Comparison of ENCODE assay signal across 1 cellular context in the genomic region with DNA sequence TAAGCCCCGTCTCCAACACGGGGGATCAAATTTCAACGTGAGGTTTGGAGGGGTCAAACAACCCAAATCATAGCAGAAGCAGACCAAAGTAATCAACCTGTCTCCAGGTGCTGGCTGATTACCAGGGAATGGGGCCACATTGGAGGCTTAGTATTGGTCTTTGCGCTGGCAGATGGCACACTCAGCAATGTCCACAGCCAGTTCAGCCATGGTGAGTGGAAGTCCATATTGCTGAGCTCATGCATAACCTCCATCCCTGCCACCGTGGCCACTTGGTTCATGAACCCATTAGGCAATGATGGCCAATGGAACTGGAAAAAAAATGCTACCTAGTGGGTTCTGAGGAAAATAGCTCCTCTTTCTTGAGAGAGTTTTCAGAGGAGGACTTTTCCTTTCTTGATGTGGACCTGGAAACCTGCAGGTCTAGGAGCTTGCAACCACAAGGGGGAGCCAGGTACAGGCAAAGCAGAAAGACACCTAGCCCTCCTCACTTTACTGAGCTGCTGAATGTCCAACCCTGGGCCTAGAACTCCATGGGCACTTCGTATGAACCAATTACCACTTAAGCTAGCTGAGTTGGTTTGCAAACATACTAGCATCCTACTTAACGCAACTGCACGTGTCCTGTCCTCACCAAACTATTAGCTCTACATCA.
TF ChIP-seq lines count a peak whose summit lies in the region.

No MANE protein-coding gene starts in this region.

TF ChIP-seq in GM23338, 12 proteins besides CTCF, POLR2A, EP300 and RAD21 (continued from another document):
- TF ChIP-seq, protein P1, sequence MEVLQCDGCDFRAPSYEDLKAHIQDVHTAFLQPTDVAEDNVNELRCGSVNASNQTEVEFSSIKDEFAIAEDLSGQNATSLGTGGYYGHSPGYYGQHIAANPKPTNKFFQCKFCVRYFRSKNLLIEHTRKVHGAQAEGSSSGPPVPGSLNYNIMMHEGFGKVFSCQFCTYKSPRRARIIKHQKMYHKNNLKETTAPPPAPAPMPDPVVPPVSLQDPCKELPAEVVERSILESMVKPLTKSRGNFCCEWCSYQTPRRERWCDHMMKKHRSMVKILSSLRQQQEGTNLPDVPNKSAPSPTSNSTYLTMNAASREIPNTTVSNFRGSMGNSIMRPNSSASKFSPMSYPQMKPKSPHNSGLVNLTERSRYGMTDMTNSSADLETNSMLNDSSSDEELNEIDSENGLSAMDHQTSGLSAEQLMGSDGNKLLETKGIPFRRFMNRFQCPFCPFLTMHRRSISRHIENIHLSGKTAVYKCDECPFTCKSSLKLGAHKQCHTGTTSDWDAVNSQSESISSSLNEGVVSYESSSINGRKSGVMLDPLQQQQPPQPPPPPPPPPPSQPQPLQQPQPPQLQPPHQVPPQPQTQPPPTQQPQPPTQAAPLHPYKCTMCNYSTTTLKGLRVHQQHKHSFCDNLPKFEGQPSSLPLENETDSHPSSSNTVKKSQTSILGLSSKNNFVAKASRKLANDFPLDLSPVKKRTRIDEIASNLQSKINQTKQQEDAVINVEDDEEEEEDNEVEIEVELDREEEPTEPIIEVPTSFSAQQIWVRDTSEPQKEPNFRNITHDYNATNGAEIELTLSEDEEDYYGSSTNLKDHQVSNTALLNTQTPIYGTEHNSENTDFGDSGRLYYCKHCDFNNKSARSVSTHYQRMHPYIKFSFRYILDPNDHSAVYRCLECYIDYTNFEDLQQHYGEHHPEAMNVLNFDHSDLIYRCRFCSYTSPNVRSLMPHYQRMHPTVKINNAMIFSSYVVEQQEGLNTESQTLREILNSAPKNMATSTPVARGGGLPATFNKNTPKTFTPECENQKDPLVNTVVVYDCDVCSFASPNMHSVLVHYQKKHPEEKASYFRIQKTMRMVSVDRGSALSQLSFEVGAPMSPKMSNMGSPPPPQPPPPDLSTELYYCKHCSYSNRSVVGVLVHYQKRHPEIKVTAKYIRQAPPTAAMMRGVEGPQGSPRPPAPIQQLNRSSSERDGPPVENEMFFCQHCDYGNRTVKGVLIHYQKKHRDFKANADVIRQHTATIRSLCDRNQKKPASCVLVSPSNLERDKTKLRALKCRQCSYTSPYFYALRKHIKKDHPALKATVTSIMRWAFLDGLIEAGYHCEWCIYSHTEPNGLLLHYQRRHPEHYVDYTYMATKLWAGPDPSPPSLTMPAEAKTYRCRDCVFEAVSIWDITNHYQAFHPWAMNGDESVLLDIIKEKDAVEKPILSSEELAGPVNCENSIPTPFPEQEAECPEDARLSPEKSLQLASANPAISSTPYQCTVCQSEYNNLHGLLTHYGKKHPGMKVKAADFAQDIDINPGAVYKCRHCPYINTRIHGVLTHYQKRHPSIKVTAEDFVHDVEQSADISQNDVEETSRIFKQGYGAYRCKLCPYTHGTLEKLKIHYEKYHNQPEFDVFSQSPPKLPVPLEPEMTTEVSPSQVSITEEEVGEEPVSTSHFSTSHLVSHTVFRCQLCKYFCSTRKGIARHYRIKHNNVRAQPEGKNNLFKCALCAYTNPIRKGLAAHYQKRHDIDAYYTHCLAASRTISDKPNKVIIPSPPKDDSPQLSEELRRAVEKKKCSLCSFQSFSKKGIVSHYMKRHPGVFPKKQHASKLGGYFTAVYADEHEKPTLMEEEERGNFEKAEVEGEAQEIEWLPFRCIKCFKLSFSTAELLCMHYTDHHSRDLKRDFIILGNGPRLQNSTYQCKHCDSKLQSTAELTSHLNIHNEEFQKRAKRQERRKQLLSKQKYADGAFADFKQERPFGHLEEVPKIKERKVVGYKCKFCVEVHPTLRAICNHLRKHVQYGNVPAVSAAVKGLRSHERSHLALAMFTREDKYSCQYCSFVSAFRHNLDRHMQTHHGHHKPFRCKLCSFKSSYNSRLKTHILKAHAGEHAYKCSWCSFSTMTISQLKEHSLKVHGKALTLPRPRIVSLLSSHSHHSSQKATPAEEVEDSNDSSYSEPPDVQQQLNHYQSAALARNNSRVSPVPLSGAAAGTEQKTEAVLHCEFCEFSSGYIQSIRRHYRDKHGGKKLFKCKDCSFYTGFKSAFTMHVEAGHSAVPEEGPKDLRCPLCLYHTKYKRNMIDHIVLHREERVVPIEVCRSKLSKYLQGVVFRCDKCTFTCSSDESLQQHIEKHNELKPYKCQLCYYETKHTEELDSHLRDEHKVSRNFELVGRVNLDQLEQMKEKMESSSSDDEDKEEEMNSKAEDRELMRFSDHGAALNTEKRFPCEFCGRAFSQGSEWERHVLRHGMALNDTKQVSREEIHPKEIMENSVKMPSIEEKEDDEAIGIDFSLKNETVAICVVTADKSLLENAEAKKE (CRISPR knock-in tag; IDR thresholded peaks at IDR 0.05), result no peak
- TF ChIP-seq POLR2AphosphoS5 (IDR thresholded peaks at IDR 0.05; ENCODE audit: low read depth), result no peak
- TF ChIP-seq STAT1 (IDR thresholded peaks at IDR 0.05; ENCODE audit: unreplicated experiment), result no peak
- TF ChIP-seq NANOG (IDR thresholded peaks at IDR 0.05; ENCODE audit: borderline replicate concordance), result no peak
- TF ChIP-seq, protein P2, sequence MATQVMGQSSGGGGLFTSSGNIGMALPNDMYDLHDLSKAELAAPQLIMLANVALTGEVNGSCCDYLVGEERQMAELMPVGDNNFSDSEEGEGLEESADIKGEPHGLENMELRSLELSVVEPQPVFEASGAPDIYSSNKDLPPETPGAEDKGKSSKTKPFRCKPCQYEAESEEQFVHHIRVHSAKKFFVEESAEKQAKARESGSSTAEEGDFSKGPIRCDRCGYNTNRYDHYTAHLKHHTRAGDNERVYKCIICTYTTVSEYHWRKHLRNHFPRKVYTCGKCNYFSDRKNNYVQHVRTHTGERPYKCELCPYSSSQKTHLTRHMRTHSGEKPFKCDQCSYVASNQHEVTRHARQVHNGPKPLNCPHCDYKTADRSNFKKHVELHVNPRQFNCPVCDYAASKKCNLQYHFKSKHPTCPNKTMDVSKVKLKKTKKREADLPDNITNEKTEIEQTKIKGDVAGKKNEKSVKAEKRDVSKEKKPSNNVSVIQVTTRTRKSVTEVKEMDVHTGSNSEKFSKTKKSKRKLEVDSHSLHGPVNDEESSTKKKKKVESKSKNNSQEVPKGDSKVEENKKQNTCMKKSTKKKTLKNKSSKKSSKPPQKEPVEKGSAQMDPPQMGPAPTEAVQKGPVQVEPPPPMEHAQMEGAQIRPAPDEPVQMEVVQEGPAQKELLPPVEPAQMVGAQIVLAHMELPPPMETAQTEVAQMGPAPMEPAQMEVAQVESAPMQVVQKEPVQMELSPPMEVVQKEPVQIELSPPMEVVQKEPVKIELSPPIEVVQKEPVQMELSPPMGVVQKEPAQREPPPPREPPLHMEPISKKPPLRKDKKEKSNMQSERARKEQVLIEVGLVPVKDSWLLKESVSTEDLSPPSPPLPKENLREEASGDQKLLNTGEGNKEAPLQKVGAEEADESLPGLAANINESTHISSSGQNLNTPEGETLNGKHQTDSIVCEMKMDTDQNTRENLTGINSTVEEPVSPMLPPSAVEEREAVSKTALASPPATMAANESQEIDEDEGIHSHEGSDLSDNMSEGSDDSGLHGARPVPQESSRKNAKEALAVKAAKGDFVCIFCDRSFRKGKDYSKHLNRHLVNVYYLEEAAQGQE (IDR thresholded peaks at IDR 0.05; ENCODE audit: unreplicated experiment), result no peak
- no peak for TF ChIP-seq EZH2phosphoT487 (IDR thresholded peaks at IDR 0.05; ENCODE audit: unreplicated experiment)
- TF ChIP-seq, protein P3, sequence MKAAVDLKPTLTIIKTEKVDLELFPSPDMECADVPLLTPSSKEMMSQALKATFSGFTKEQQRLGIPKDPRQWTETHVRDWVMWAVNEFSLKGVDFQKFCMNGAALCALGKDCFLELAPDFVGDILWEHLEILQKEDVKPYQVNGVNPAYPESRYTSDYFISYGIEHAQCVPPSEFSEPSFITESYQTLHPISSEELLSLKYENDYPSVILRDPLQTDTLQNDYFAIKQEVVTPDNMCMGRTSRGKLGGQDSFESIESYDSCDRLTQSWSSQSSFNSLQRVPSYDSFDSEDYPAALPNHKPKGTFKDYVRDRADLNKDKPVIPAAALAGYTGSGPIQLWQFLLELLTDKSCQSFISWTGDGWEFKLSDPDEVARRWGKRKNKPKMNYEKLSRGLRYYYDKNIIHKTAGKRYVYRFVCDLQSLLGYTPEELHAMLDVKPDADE (IDR thresholded peaks at IDR 0.05), result no peak
- TF ChIP-seq JUNB (IDR thresholded peaks at IDR 0.05; ENCODE audit: unreplicated experiment), result no peak
- no peak for TF ChIP-seq CREB1 (CRISPR knock-in tag; IDR thresholded peaks at IDR 0.05; ENCODE audit: low read depth)
- TF ChIP-seq EZH2 (IDR thresholded peaks at IDR 0.05; ENCODE audit: low read depth, unreplicated experiment), result no peak
- TF ChIP-seq ZNF331 (CRISPR knock-in tag; IDR thresholded peaks at IDR 0.05; ENCODE audit: low read depth), result no peak
